Comparison of ENCODE assay signal across 25 cellular contexts in the genomic region with DNA sequence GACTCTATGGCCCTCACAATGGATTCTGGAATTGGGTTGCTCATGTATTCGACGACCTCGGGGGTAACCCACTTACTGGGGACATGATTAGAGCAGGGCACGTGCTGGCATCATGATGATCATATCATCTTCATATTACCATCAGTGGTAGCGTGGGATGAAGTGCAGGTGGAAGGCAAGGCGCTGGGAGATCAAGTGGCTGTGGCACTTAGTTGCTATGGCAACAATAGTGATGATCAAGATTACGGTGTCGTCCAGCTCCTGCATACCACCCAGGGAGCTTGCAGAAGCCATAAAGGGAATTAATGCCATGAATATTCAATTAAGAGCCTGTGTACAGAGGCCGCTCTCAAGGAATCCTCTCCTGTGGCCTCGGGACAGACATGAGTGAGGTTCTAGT.
DNase-seq lines count a peak whose midpoint lies in the region; ATAC-seq and TF ChIP-seq lines count a peak whose summit lies in the region.
"Had no signal": no experiment of that assay in that cellular context is flagged by ENCODE, and none has a peak within 500 bp of the region (broad histone marks: within the 10 kb centered on the region; RNA-seq: fewer than 3 reads in every experiment).

No MANE protein-coding gene starts in this region.

- DNase-seq in NCI-H345 (lab: John Stamatoyannopoulos, UW) (peak; percentile 16), NCI-H345 treated with DMSO at 0.1 percent for 48 hours (lab: John Stamatoyannopoulos, UW; ENCODE audit: unreplicated experiment) (no peak), NCI-H187 (lab: John Stamatoyannopoulos, UW) (peak; percentile 31 to 47), WTC11 (ENCODE audit: low spot score) (no peak), retina (peak; percentile 58), ACHN (no peak), KG1 (lab: John Stamatoyannopoulos, UW) (no peak)
- no peak for DNase-seq in activated CD4-positive, alpha-beta T cell treated with anti-CD3 and anti-CD28 coated beads, Interleukin-2, amount 50 U/mL, for 1 hour
- DNase-seq: activated CD4-positive, alpha-beta T cell treated with anti-CD3 and anti-CD28 coated beads for 1 hour; activated CD8-positive, alpha-beta T cell treated with anti-CD3 and anti-CD28 coated beads for 36 hours; BE2C; DND-41; effector CD8-positive, alpha-beta T cell; kidney; MM.1S; naive thymus-derived CD8-positive, alpha-beta T cell; NCI-H2029; NCI-H446 treated with DMSO at 0.1 percent for 48 hours; stimulated activated CD4-positive, alpha-beta T cell treated with anti-CD3 and anti-CD28 coated beads, Interleukin-1b, Interleukin-23, amount 100 ng/mL, for 48 hours; stimulated activated CD8-positive, alpha-beta memory T cell treated with anti-CD3 and anti-CD28 coated beads, Interleukin-4, amount 100 ng/mL, for 48 hours; stomach; T-helper 2 cell; thyroid gland had no signal

- H3K36me3 Mint-ChIP-seq in WTC11 = peaks cover 26% of the 10 kb centered on the region
- H3K36me3 Mint-ChIP-seq: activated naive CD4-positive, alpha-beta T cell treated with anti-CD3 and anti-CD28 coated beads, Interleukin-2, amount 50 U/mL, for 72 hours; naive thymus-derived CD8-positive, alpha-beta T cell had no signal

- CTCF ChIA-PET in WTC11 (lab: Charles Lee) = no interaction called here

- H3K27me3 Mint-ChIP-seq in WTC11 (ENCODE audit: low read depth) = peaks cover 43% of the 10 kb centered on the region

- POLR2A ChIA-PET in WTC11 (lab: Charles Lee) = no interaction called here

- H3K27ac Mint-ChIP-seq in WTC11 = no peak overlapping the region; the same call in 1 of the 2 replicates
- H3K27ac Mint-ChIP-seq: activated CD8-positive, alpha-beta T cell treated with anti-CD3 and anti-CD28 coated beads for 36 hours; activated T-helper 2 cell treated with anti-CD3 and anti-CD28 coated beads, Interferon-gamma antibody, Interleukin-2, Interleukin-4, amounts not matched to agents 10 μg/mL and 5 μg/mL and 100 μg/mL, durations not matched to agents 14 hours and 24 hours and 36 hours had no signal

- H3K4me1 Mint-ChIP-seq in WTC11 = peaks cover 53% of the 10 kb centered on the region
- H3K4me1 Mint-ChIP-seq: naive thymus-derived CD8-positive, alpha-beta T cell had no signal

- in situ Hi-C loops in ACHN (cut with HindIII; ENCODE audit: low pct_ligation_motif_present, low pct_unique_long_range_greater_than_20kb, low sequenced_read_pairs) = no loop called here

- TF ChIP-seq CTCF in WTC11 (IDR thresholded peaks at IDR 0.05) = no peak

- peak overlapping the region; percentile 5; the same call in 1 of the 2 replicates for H3K4me3 Mint-ChIP-seq in WTC11
- H3K4me3 Mint-ChIP-seq: activated CD8-positive, alpha-beta T cell treated with anti-CD3 and anti-CD28 coated beads for 36 hours; naive thymus-derived CD8-positive, alpha-beta T cell had no signal

- peaks cover 25% of the 10 kb centered on the region for H3K9me3 Mint-ChIP-seq in WTC11
- H3K9me3 Mint-ChIP-seq: activated CD8-positive, alpha-beta T cell treated with anti-CD3 and anti-CD28 coated beads for 36 hours; activated naive CD4-positive, alpha-beta T cell treated with anti-CD3 and anti-CD28 coated beads, Interleukin-2, amount 50 U/mL, for 72 hours; activated T-helper 2 cell treated with anti-CD3 and anti-CD28 coated beads, Interferon-gamma antibody, Interleukin-2, Interleukin-4, amounts not matched to agents 10 μg/mL and 5 μg/mL and 100 μg/mL, durations not matched to agents 14 hours and 24 hours and 36 hours had no signal

- no peak for ATAC-seq in WTC11
- ATAC-seq: activated CD8-positive, alpha-beta T cell treated with anti-CD3 and anti-CD28 coated beads for 36 hours; activated naive CD4-positive, alpha-beta T cell treated with anti-CD3 and anti-CD28 coated beads, Interleukin-2, amount 50 U/mL, for 72 hours; naive thymus-derived CD8-positive, alpha-beta T cell had no signal

TF ChIP-seq in WTC11, 78 proteins besides CTCF, POLR2A, EP300 and RAD21:
- TF ChIP-seq, protein P1, sequence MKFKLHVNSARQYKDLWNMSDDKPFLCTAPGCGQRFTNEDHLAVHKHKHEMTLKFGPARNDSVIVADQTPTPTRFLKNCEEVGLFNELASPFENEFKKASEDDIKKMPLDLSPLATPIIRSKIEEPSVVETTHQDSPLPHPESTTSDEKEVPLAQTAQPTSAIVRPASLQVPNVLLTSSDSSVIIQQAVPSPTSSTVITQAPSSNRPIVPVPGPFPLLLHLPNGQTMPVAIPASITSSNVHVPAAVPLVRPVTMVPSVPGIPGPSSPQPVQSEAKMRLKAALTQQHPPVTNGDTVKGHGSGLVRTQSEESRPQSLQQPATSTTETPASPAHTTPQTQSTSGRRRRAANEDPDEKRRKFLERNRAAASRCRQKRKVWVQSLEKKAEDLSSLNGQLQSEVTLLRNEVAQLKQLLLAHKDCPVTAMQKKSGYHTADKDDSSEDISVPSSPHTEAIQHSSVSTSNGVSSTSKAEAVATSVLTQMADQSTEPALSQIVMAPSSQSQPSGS (CRISPR knock-in tag; IDR thresholded peaks at IDR 0.05; ENCODE audit: borderline replicate concordance, low read depth) = no peak
- TF ChIP-seq, protein P2, sequence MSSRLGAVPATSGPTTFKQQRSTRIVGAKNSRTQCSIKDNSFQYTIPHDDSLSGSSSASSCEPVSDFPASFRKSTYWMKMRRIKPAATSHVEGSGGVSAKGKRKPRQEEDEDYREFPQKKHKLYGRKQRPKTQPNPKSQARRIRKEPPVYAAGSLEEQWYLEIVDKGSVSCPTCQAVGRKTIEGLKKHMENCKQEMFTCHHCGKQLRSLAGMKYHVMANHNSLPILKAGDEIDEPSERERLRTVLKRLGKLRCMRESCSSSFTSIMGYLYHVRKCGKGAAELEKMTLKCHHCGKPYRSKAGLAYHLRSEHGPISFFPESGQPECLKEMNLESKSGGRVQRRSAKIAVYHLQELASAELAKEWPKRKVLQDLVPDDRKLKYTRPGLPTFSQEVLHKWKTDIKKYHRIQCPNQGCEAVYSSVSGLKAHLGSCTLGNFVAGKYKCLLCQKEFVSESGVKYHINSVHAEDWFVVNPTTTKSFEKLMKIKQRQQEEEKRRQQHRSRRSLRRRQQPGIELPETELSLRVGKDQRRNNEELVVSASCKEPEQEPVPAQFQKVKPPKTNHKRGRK (CRISPR knock-in tag; IDR thresholded peaks at IDR 0.05; ENCODE audit: borderline replicate concordance) = no peak
- TF ChIP-seq MYBL2 (CRISPR knock-in tag; IDR thresholded peaks at IDR 0.05) = no peak
- TF ChIP-seq ZNF671 (CRISPR knock-in tag; IDR thresholded peaks at IDR 0.05) = no peak
- no peak for TF ChIP-seq ESRRA (CRISPR knock-in tag; IDR thresholded peaks at IDR 0.05; ENCODE audit: borderline replicate concordance)
- no peak for TF ChIP-seq SP1 (CRISPR knock-in tag; conservative IDR thresholded peaks at IDR 0.05)

Comparison
In these comparisons a context has a peak if more than half of its experiments do, and no peak if none do; other contexts are left out.
1. DNase-seq: peak in NCI-H345 (single experiment), NCI-H187 (2 of 2) and retina (single experiment); none in NCI-H345 treated with DMSO at 0.1 percent for 48 hours (single experiment), WTC11 (single experiment), ACHN (single experiment), activated CD4-positive, alpha-beta T cell treated with anti-CD3 and anti-CD28 coated beads, Interleukin-2, amount 50 U/mL, for 1 hour (single experiment) and KG1 (single experiment).